Comparison of ENCODE assay signal across 1 cellular context in the genomic region with DNA sequence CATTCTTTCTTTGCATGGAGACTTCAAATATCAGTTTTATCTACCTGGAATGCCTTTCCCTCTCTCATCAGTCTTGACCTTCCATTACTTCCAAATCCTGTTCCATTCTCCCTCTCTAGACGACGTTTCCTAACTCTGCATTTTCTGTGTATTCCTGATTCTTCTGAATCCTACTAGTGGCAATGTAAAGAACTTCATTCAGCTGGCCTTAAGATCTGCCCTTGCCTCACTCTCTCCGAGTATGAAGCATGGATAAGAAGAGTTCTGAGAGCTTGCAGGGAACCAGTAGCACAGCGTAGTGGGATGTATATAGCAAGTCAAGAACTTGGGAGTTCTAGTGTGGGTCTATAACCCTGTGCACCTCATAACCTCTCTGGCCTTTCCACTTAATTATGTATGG.
TF ChIP-seq lines count a peak whose summit lies in the region.

No MANE protein-coding gene starts in this region.

TF ChIP-seq in HCT116, 20 proteins besides CTCF, POLR2A, EP300 and RAD21 (continued from another document):
- TF ChIP-seq ZNF274 (IDR thresholded peaks at IDR 0.05; ENCODE audit: low read depth, low read length) = no peak
